Comparison of ENCODE assay signal across 8 cellular contexts in genomic region chr3:172289583-172289982, GRCh38.
A peak's percentile ranks its signal among the peaks of the same experiment; 100 is the strongest.
DNase-seq lines count a peak whose midpoint lies in the region; ATAC-seq, FAIRE-seq and TF ChIP-seq lines count a peak whose summit lies in the region.

No MANE protein-coding gene starts in this region.

- peak; percentile 38 for FAIRE-seq in GM12891 (lab: Jason Lieb, UNC)

- TF ChIP-seq POLR2A in GM12891 (IDR thresholded peaks at IDR 0.05; ENCODE audit: low read depth, low read length): no peak

- peak overlapping the region in 2 of 3 experiments; percentile 24 to 31 for H3K27ac Mint-ChIP-seq in nephron
- no peak overlapping the region for H3K27ac Mint-ChIP-seq in activated T-helper 1 cell treated with anti-CD3 and anti-CD28 coated beads, Interleukin-12 subunit alpha, Interleukin-12 subunit beta, Interleukin-2, Interleukin-4 antibody, amounts not matched to agents 30 ng/mL and 10 ng/mL and 1 ng/mL, durations not matched to agents 14 hours and 24 hours and 36 hours

- peak; percentile 13 to 23 (median 20) for TF ChIP-seq CTCF in nephron (IDR thresholded peaks at IDR 0.05; ENCODE audit: unreplicated experiment in 3 of 3)

- no peak for DNase-seq in GM12891 (ENCODE audit: insufficient read length, low spot score)
- DNase-seq in dermis blood vessel endothelial cell: peak; percentile 81
- no peak for DNase-seq in OCI-M2 (lab: John Stamatoyannopoulos, UW; ENCODE audit: unreplicated experiment)
- no peak for DNase-seq in HPDE6-E6E7 (ENCODE audit: extremely low spot score)
- DNase-seq in activated T-helper 1 cell treated with anti-CD3 and anti-CD28 coated beads, Interleukin-12 subunit alpha, Interleukin-12 subunit beta, Interleukin-2, Interleukin-4 antibody, amounts not matched to agents 30 ng/mL and 10 ng/mL and 1 ng/mL, durations not matched to agents 14 hours and 24 hours and 36 hours (ENCODE audit: low spot score): no peak
- no peak for DNase-seq in mucosa of gallbladder (ENCODE audit: low spot score)

- H3K27me3 Mint-ChIP-seq in nephron (ENCODE audit: low read depth): no peaks in the 10 kb centered on the region
- no peaks in the 10 kb centered on the region for H3K27me3 Mint-ChIP-seq in activated T-helper 1 cell treated with anti-CD3 and anti-CD28 coated beads, Interleukin-12 subunit alpha, Interleukin-12 subunit beta, Interleukin-2, Interleukin-4 antibody, amounts not matched to agents 30 ng/mL and 10 ng/mL and 1 ng/mL, durations not matched to agents 14 hours and 24 hours and 36 hours (ENCODE audit: insufficient read depth)

- peak; percentile 96 for ATAC-seq in HG02981 (IDR thresholded peaks at IDR 0.05; ENCODE audit: unreplicated experiment)

- H3K36me3 Mint-ChIP-seq in nephron (ENCODE audit: low read depth): peaks cover 70% of the 10 kb centered on the region
- peaks cover 5% of the 10 kb centered on the region for H3K36me3 Mint-ChIP-seq in activated T-helper 1 cell treated with anti-CD3 and anti-CD28 coated beads, Interleukin-12 subunit alpha, Interleukin-12 subunit beta, Interleukin-2, Interleukin-4 antibody, amounts not matched to agents 30 ng/mL and 10 ng/mL and 1 ng/mL, durations not matched to agents 14 hours and 24 hours and 36 hours (ENCODE audit: low read depth)

- no peak overlapping the region for H3K4me3 Mint-ChIP-seq in nephron
- H3K4me3 Mint-ChIP-seq in activated T-helper 1 cell treated with anti-CD3 and anti-CD28 coated beads, Interleukin-12 subunit alpha, Interleukin-12 subunit beta, Interleukin-2, Interleukin-4 antibody, amounts not matched to agents 30 ng/mL and 10 ng/mL and 1 ng/mL, durations not matched to agents 14 hours and 24 hours and 36 hours: no peak overlapping the region

- intact Hi-C loops in activated T-helper 1 cell treated with anti-CD3 and anti-CD28 coated beads, Interleukin-12 subunit alpha, Interleukin-12 subunit beta, Interleukin-2, Interleukin-4 antibody, amounts not matched to agents 30 ng/mL and 10 ng/mL and 1 ng/mL, durations not matched to agents 14 hours and 24 hours and 36 hours (cut with micrococcal nuclease): no loop called here

- no peaks in the 10 kb centered on the region for H3K9me3 Mint-ChIP-seq in nephron
- H3K9me3 Mint-ChIP-seq in activated T-helper 1 cell treated with anti-CD3 and anti-CD28 coated beads, Interleukin-12 subunit alpha, Interleukin-12 subunit beta, Interleukin-2, Interleukin-4 antibody, amounts not matched to agents 30 ng/mL and 10 ng/mL and 1 ng/mL, durations not matched to agents 14 hours and 24 hours and 36 hours: no peaks in the 10 kb centered on the region

- H3K4me1 Mint-ChIP-seq in nephron: peaks cover 34% of the 10 kb centered on the region
- peaks cover 20% of the 10 kb centered on the region for H3K4me1 Mint-ChIP-seq in activated T-helper 1 cell treated with anti-CD3 and anti-CD28 coated beads, Interleukin-12 subunit alpha, Interleukin-12 subunit beta, Interleukin-2, Interleukin-4 antibody, amounts not matched to agents 30 ng/mL and 10 ng/mL and 1 ng/mL, durations not matched to agents 14 hours and 24 hours and 36 hours (ENCODE audit: low read depth)

TF ChIP-seq in GM12891, 5 proteins besides CTCF, POLR2A, EP300 and RAD21:
- TF ChIP-seq TAF1 (IDR thresholded peaks at IDR 0.05; ENCODE audit: low read depth, low read length) (no peak), POLR2AphosphoS5 (IDR thresholded peaks at IDR 0.05; ENCODE audit: low read depth, low read length) (no peak), POU2F2 (IDR thresholded peaks at IDR 0.05; ENCODE audit: low read depth, low read length) (no peak), SPI1 (IDR thresholded peaks at IDR 0.05; ENCODE audit: low read depth, low read length) (no peak), PAX5 (IDR thresholded peaks at IDR 0.05; ENCODE audit: insufficient read depth, low read length, severe bottlenecking) (no peak)
